1 cellular context compared by ENCODE assay signal in genomic region chr6:26520088-26520839, GRCh38.
A peak's percentile ranks its signal among the peaks of the same experiment; 100 is the strongest.
TF ChIP-seq lines count a peak whose summit lies in the region.

No MANE protein-coding gene starts in this region.

TF ChIP-seq in K562, 482 proteins besides CTCF, POLR2A, EP300 and RAD21 (continued from another document):
- TF ChIP-seq MLX (CRISPR knock-in tag; conservative IDR thresholded peaks at IDR 0.05), result 0 out of 4 replicates have a peak, but pooled peaks of 1 of the 2 experiments have one; percentile 45
- TF ChIP-seq POLR2B (IDR thresholded peaks at IDR 0.05; ENCODE audit: low read depth, partially characterized antibody), result peak; percentile 25
- peak; percentile 58; the same call in 1 of the 2 replicates for TF ChIP-seq ID3 (CRISPR knock-in tag; IDR thresholded peaks at IDR 0.05)
- TF ChIP-seq ID3 (tag; IDR thresholded peaks at IDR 0.05), result peak; percentile 94
- TF ChIP-seq ZBTB1 (CRISPR knock-in tag; IDR thresholded peaks at IDR 0.05; ENCODE audit: borderline replicate concordance, low read depth), result no peak
- TF ChIP-seq MLLT1 (IDR thresholded peaks at IDR 0.05), result peak in 1 of 2 experiments; percentile 40; a peak in 2 of 4 replicates
- TF ChIP-seq ELK3 (CRISPR knock-in tag; IDR thresholded peaks at IDR 0.05), result peak; percentile 62; the same call in 1 of the 2 replicates
- TF ChIP-seq ZNF740 (CRISPR knock-in tag; IDR thresholded peaks at IDR 0.05), result peak; percentile 67; the same call in 1 of the 2 replicates
- peak in 1 of 2 experiments; percentile 83; a peak in 2 of 4 replicates for TF ChIP-seq ZNF740 (tag; IDR thresholded peaks at IDR 0.05)
- peak in 1 of 2 experiments; percentile 90; a peak in 2 of 4 replicates for TF ChIP-seq HDAC1 (IDR thresholded peaks at IDR 0.05)
- TF ChIP-seq MTA3 (IDR thresholded peaks at IDR 0.05; ENCODE audit: borderline replicate concordance), result peak; percentile 84
- peak; percentile 71 to 93 for TF ChIP-seq E2F6 (IDR thresholded peaks at IDR 0.05; ENCODE audit: borderline replicate concordance in 1 of 2, extremely low read depth in 1 of 2, insufficient read depth in 1 of 2, insufficient read length in 1 of 2, low read depth in 1 of 2, low read length in 1 of 2, poor library complexity in 1 of 2, severe bottlenecking in 1 of 2)
- TF ChIP-seq ZNF165 (CRISPR knock-in tag; IDR thresholded peaks at IDR 0.05; ENCODE audit: borderline replicate concordance), result peak; percentile 86; the same call in 1 of the 2 replicates
- TF ChIP-seq ETS2 (tag; IDR thresholded peaks at IDR 0.05; ENCODE audit: borderline replicate concordance, poor library complexity, severe bottlenecking), result no peak
- TF ChIP-seq ELF4 (CRISPR knock-in tag; IDR thresholded peaks at IDR 0.05), result peak; percentile 87
- TF ChIP-seq BMI1 (IDR thresholded peaks at IDR 0.05; ENCODE audit: low read length), result no peak
- peak; percentile 94 for TF ChIP-seq ZNF583 (CRISPR knock-in tag; IDR thresholded peaks at IDR 0.05)
- TF ChIP-seq GATAD2A (IDR thresholded peaks at IDR 0.05), result 0 out of 2 replicates have a peak, but pooled peaks have one; percentile 36
- no peak for TF ChIP-seq TRIM28 (IDR thresholded peaks at IDR 0.05)
- TF ChIP-seq XRCC4 (IDR thresholded peaks at IDR 0.05; ENCODE audit: extremely low read depth, insufficient read depth, insufficient read length), result no peak
- peak; percentile 73; the same call in 1 of the 2 replicates for TF ChIP-seq DDX20 (tag; IDR thresholded peaks at IDR 0.05; ENCODE audit: low read depth)
- 0 out of 2 replicates have a peak, but pooled peaks have one; percentile 61 for TF ChIP-seq ZNF263 (CRISPR knock-in tag; IDR thresholded peaks at IDR 0.05; ENCODE audit: borderline replicate concordance)
- TF ChIP-seq CHCHD3 (CRISPR knock-in tag; IDR thresholded peaks at IDR 0.05), result 0 out of 2 replicates have a peak, but pooled peaks have one; percentile 42
- TF ChIP-seq TRIM25 (IDR thresholded peaks at IDR 0.05; ENCODE audit: borderline replicate concordance), result no peak
- TF ChIP-seq SMARCA4 (IDR thresholded peaks at IDR 0.05), result peak; percentile 65
- no peak for TF ChIP-seq RERE (CRISPR knock-in tag; IDR thresholded peaks at IDR 0.05; ENCODE audit: borderline replicate concordance)
- no peak for TF ChIP-seq NCOR1 (IDR thresholded peaks at IDR 0.05)
- no peak for TF ChIP-seq IRF2 (CRISPR knock-in tag; IDR thresholded peaks at IDR 0.05)
- TF ChIP-seq DMBX1 (CRISPR knock-in tag; IDR thresholded peaks at IDR 0.05; ENCODE audit: borderline replicate concordance), result peak; percentile 97
- no peak for TF ChIP-seq POLR3G (IDR thresholded peaks at IDR 0.05; ENCODE audit: extremely low read depth, insufficient read length, insufficient replicate concordance)
- TF ChIP-seq BRF2 (IDR thresholded peaks at IDR 0.05; ENCODE audit: borderline replicate concordance, insufficient read depth, insufficient read length), result no peak
- TF ChIP-seq ZNF398 (CRISPR knock-in tag; IDR thresholded peaks at IDR 0.05), result 0 out of 2 replicates have a peak, but pooled peaks have one; percentile 48
- TF ChIP-seq ZNF717 (CRISPR knock-in tag; IDR thresholded peaks at IDR 0.05), result no peak
- no peak for TF ChIP-seq ZC3H4 (CRISPR knock-in tag; IDR thresholded peaks at IDR 0.05; ENCODE audit: borderline replicate concordance)
- peak; percentile 82 for TF ChIP-seq MEF2D (tag; conservative IDR thresholded peaks at IDR 0.05; ENCODE audit: low read depth)
- peak; percentile 99 for TF ChIP-seq L3MBTL2 (IDR thresholded peaks at IDR 0.05)
- TF ChIP-seq ZBTB17 (CRISPR knock-in tag; IDR thresholded peaks at IDR 0.05), result peak; percentile 81; the same call in 1 of the 2 replicates
